In genomic region chr9:7799934-7800285, GRCh38 we compare ENCODE assay signal across 7 cellular contexts. TPM values are rescaled to one million over a fixed set of nuclear protein-coding genes. Genes with fewer than 3 reads are reported as not detected.
DNase-seq lines count a peak whose midpoint lies in the region; ATAC-seq and TF ChIP-seq lines count a peak whose summit lies in the region.

No MANE protein-coding gene starts in this region.

- DNase-seq in adrenal gland (no peak), NCI-H82 treated with DMSO at 0.1 percent for 48 hours (lab: John Stamatoyannopoulos, UW; ENCODE audit: unreplicated experiment) (no peak), DMS 273 treated with DMSO at 0.1 percent for 48 hours (lab: John Stamatoyannopoulos, UW) (no peak), occipital lobe (lab: John Stamatoyannopoulos, UW) (no peak)

- no peak for TF ChIP-seq POLR2A in adrenal gland (IDR thresholded peaks at IDR 0.05)

- H3K4me3 ChIP-seq in adrenal gland (peak overlapping the region in 2 of 4 donors; percentile 93), mononuclear cell (ENCODE audit: low read length) (peak overlapping the region; percentile 72)

- 25 to 42% (median 28%) methylated on average over 6 to 8 of the region's 8 CpGs for WGBS in adrenal gland, 4 donors

- H3K36me3 ChIP-seq in adrenal gland (replicated peaks in 1 of 2), result peaks cover 0 to 16% of the 10 kb centered on the region in 2 donors

- no peaks in the 10 kb centered on the region for H3K9me3 ChIP-seq in adrenal gland (replicated peaks in 1 of 3)
- no peaks in the 10 kb centered on the region for H3K9me3 ChIP-seq in mononuclear cell (ENCODE audit: low read depth, low read length)

- H3K27me3 ChIP-seq in adrenal gland (no peaks in the 10 kb centered on the region), mononuclear cell (ENCODE audit: insufficient read depth, low read length) (no peaks in the 10 kb centered on the region)

- H3K4me1 ChIP-seq in adrenal gland (replicated peaks in 1 of 2) (peaks cover 5 to 8% of the 10 kb centered on the region in 2 donors), mononuclear cell (ENCODE audit: insufficient read depth, low read length) (peaks cover 9% of the 10 kb centered on the region)

- peak overlapping the region in 4 of 5 donors; percentile 54 to 91 (median 74) for H3K27ac ChIP-seq in adrenal gland

- no peak for TF ChIP-seq CTCF in adrenal gland (IDR thresholded peaks at IDR 0.05)

- intact Hi-C loops in adrenal gland (cut with DNase I), result no loop called here

- ATAC-seq in GM19397 (IDR thresholded peaks at IDR 0.05; ENCODE audit: unreplicated experiment) (peak; percentile 8), HG03175 (IDR thresholded peaks at IDR 0.05; ENCODE audit: unreplicated experiment) (peak; percentile 23)

RNA-seq across cellular contexts. Expression of gene DMAC1, which starts 0.3 kb away (rescaled TPM):
- total RNA-seq in adrenal gland (10 to 100 TPM in 7 of 8 donors, 1 to 10 TPM in 1; 6.9 to 60.8 (median 35.2) TPM), mononuclear cell (2.5 TPM), occipital lobe (38.1 TPM)
- 10 to 100 TPM; 12.8 to 42.9 (median 12.9) TPM for polyA plus RNA-seq in adrenal gland
